Comparison of ENCODE assay signal across 20 cellular contexts in the genomic region with DNA sequence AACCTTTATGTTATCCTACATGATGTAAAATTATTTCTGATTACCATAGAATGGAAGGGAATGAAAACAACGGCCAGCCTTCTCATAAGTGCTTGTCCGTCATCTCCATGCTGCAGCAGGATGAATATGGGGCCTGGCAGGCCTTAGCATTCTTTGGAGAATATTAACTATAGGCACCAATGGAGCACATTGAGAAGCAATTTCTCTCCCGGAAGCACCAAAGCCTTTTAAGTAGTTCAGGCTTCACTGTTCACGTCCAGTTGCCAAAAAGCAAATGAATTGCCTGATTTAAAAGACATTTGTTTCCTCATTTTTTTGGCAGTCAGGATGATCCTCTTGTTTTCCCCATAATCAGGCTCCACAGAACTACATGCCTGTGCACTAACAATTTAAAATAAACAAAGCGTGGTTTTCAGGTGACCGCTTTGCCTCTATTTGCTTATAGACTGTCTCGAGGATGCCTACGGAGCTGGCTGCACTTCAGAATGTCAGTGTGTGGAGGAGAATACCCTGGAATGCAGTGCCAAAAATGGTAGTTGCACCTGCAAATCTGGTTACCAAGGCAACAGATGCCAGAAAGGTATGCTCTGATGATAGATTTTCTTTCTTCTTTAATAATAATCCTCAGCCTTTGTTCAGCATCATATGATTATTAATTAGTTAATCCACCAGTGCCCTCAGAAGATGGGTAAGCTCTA.
A peak's percentile ranks its signal among the peaks of the same experiment; 100 is the strongest.
DNase-seq lines count a peak whose midpoint lies in the region; ATAC-seq and TF ChIP-seq lines count a peak whose summit lies in the region.
"Had no signal": no experiment of that assay in that cellular context is flagged by ENCODE, and none has a peak within 500 bp of the region (broad histone marks: within the 10 kb centered on the region; RNA-seq: fewer than 3 reads in every experiment).

No MANE protein-coding gene starts in this region.

- no peak overlapping the region for H3K4me3 Mint-ChIP-seq in brain
- H3K4me3 Mint-ChIP-seq: CD4-positive, alpha-beta memory T cell had no signal

- no peaks in the 10 kb centered on the region for H3K36me3 Mint-ChIP-seq in brain
- H3K36me3 Mint-ChIP-seq: CD4-positive, alpha-beta memory T cell had no signal

- H3K4me1 ChIP-seq in heart right ventricle = peaks cover 0 to 22% (median 7%) of the 10 kb centered on the region in 9 donors

- 69 to 70% methylated on average over 8 of the region's 8 CpGs for WGBS in heart right ventricle, 2 donors

- no peak overlapping the region for H3K4me3 ChIP-seq in heart right ventricle
- H3K4me3 ChIP-seq: BLaER1 treated with 17β-estradiol and CSF1 and Interleukin-3, amounts not matched to agents 10 nM and 100 nM had no signal

- no peaks in the 10 kb centered on the region for H3K27me3 Mint-ChIP-seq in brain
- H3K27me3 Mint-ChIP-seq: CD4-positive, alpha-beta memory T cell had no signal

- H3K27ac ChIP-seq in heart right ventricle = no peak overlapping the region
- H3K27ac ChIP-seq: BLaER1 treated with 17β-estradiol and CSF1 and Interleukin-3, amounts not matched to agents 10 nM and 100 nM had no signal

- intact Hi-C loops in heart right ventricle (cut with DNase I) = no loop called here
- intact Hi-C loops in Right ventricle myocardium inferior (cut with DNase I) = no loop called here

- ATAC-seq in heart right ventricle (peak in 6 of 8 donors; percentile 31 to 75 (median 58)), Right ventricle myocardium inferior (no peak), HG03457 (IDR thresholded peaks at IDR 0.05; ENCODE audit: unreplicated experiment) (no peak)
- ATAC-seq: Panc1, SK-N-SH treated with all-trans-retinoic acid at 6 μM for 48 hours had no signal

- peaks cover 26% of the 10 kb centered on the region for H3K4me1 Mint-ChIP-seq in brain
- H3K4me1 Mint-ChIP-seq: CD4-positive, alpha-beta memory T cell had no signal

- no peak for TF ChIP-seq CTCF in heart right ventricle (IDR thresholded peaks at IDR 0.05)
- TF ChIP-seq CTCF in brain (conservative IDR thresholded peaks at IDR 0.05) = no peak

- H3K9me3 Mint-ChIP-seq in brain = no peaks in the 10 kb centered on the region

- no peaks in the 10 kb centered on the region for H3K36me3 ChIP-seq in heart right ventricle
- H3K36me3 ChIP-seq: BLaER1 treated with 17β-estradiol and CSF1 and Interleukin-3, amounts not matched to agents 10 nM and 100 nM had no signal

- no peaks in the 10 kb centered on the region for H3K9me3 ChIP-seq in heart right ventricle
- H3K9me3 ChIP-seq: BLaER1 treated with 17β-estradiol and CSF1 and Interleukin-3, amounts not matched to agents 10 nM and 100 nM had no signal

- DNase-seq in heart right ventricle = no peak
- no peak for DNase-seq in Right ventricle myocardium inferior (ENCODE audit: missing footprints)
- DNase-seq in NCI-H2029 (lab: John Stamatoyannopoulos, UW) = peak; percentile 75
- DNase-seq in stimulated activated CD4-positive, alpha-beta T cell treated with anti-CD3 and anti-CD28 coated beads, Interleukin-4, amount 100 ng/mL, for 1 hour = no peak
- no peak for DNase-seq in erythroblast (lab: John Stamatoyannopoulos, UW)
- DNase-seq: ACHN; CD4-positive, alpha-beta memory T cell; EL; GF-D8; GOT3; HCEC 1CT; Kasumi-1; NCI-H1694 treated with DMSO at 0.1 percent for 48 hours; NCI-H2171; NCI-H345 had no signal

- H3K27me3 ChIP-seq in heart right ventricle = no peaks in the 10 kb centered on the region
- H3K27me3 ChIP-seq: BLaER1 treated with 17β-estradiol and CSF1 and Interleukin-3, amounts not matched to agents 10 nM and 100 nM had no signal

- H3K27ac Mint-ChIP-seq in brain = peak overlapping the region in 3 of 5 experiments; percentile 11 to 57 (median 39)
- H3K27ac Mint-ChIP-seq: CD4-positive, alpha-beta memory T cell had no signal

- no peak for TF ChIP-seq POLR2A in erythroblast (IDR thresholded peaks at IDR 0.05; ENCODE audit: low read length)

Comparison
In these comparisons a context has a peak if more than half of its experiments do, and no peak if none do; other contexts are left out.
1. ATAC-seq: peak in heart right ventricle (6 of 8); none in Right ventricle myocardium inferior (single experiment) and HG03457 (single experiment).